9 cellular contexts compared by ENCODE assay signal in genomic region chr6:26330835-26331808, GRCh38. TPM values are rescaled to one million over a fixed set of nuclear protein-coding genes. Genes with fewer than 3 reads are reported as not detected.
A peak's percentile ranks its signal among the peaks of the same experiment; 100 is the strongest.
DNase-seq lines count a peak whose midpoint lies in the region; ATAC-seq and TF ChIP-seq lines count a peak whose summit lies in the region.
"Had no signal": no experiment of that assay in that cellular context is flagged by ENCODE, and none has a peak within 500 bp of the region (broad histone marks: within the 10 kb centered on the region; RNA-seq: fewer than 3 reads in every experiment).

No MANE protein-coding gene starts in this region.

- H3K27me3 ChIP-seq in naive thymus-derived CD4-positive, alpha-beta T cell (ENCODE audit: control insufficient read depth in 2 of 2, insufficient read depth in 2 of 2, low read length in 2 of 2) = peaks cover 0 to 7% of the 10 kb centered on the region in 2 donors
- H3K27me3 ChIP-seq in heart right ventricle = peaks cover 10 to 99% (median 85%) of the 10 kb centered on the region in 7 donors

- ATAC-seq in SK-N-SH treated with all-trans-retinoic acid at 6 μM for 48 hours (peak; percentile 23), heart right ventricle (no peak), GM18909 (IDR thresholded peaks at IDR 0.05; ENCODE audit: poor library complexity, unreplicated experiment) (no peak)
- ATAC-seq in naive thymus-derived CD4-positive, alpha-beta T cell = peak; percentile 16

- H3K9me3 Mint-ChIP-seq in IgD-negative memory B cell (peaks cover 0 to 17% (median 12%) of the 10 kb centered on the region in 3 donors), brain (peaks cover 0 to 13% (median 3%) of the 10 kb centered on the region in 5 experiments)
- peaks cover 0 to 27% (median 2%) of the 10 kb centered on the region in 11 donors for H3K9me3 Mint-ChIP-seq in naive thymus-derived CD4-positive, alpha-beta T cell

- POLR2A ChIA-PET in naive thymus-derived CD4-positive, alpha-beta T cell (lab: Charles Lee) = interaction anchor here (0.6 to 5.0 kb wide), 16 partner anchors 8 to 1541 kb away, joined by 3 to 34 read pairs (median 4); a partner anchor contains a TSS

- intact Hi-C loops in naive thymus-derived CD4-positive, alpha-beta T cell (cut with micrococcal nuclease) = loop anchor here (1.0 to 2.0 kb wide), 3 partner anchors 9 to 206 kb away; no protein-coding TSS in a partner anchor
- intact Hi-C loops in heart right ventricle (cut with DNase I) = loop anchor here in 1 of 10 donors (10.0 kb wide), 1 partner anchor 744 kb away; no protein-coding TSS in a partner anchor

- CTCF ChIA-PET in naive thymus-derived CD4-positive, alpha-beta T cell (lab: Charles Lee) = interaction anchor here (0.6 to 1.7 kb wide), 3 partner anchors 10 to 80 kb away, joined by 3 to 5 read pairs (median 4); a partner anchor contains a TSS

- H3K36me3 Mint-ChIP-seq in IgD-negative memory B cell (peaks cover 3% of the 10 kb centered on the region), brain (no peaks in the 10 kb centered on the region)
- peaks cover 0 to 4% (median 0%) of the 10 kb centered on the region in 5 donors for H3K36me3 Mint-ChIP-seq in naive thymus-derived CD4-positive, alpha-beta T cell

- 4 to 9% methylated on average over 28 of the region's 28 CpGs for WGBS in heart right ventricle, 2 donors

- peaks cover 20 to 21% of the 10 kb centered on the region in 2 donors for H3K4me1 ChIP-seq in naive thymus-derived CD4-positive, alpha-beta T cell (ENCODE audit: control insufficient read depth in 2 of 2, insufficient read depth in 2 of 2, low read length in 2 of 2)
- peaks cover 0 to 46% (median 0%) of the 10 kb centered on the region in 9 donors for H3K4me1 ChIP-seq in heart right ventricle

- H3K27ac Mint-ChIP-seq in IgD-negative memory B cell = peak overlapping the region; percentile 36 to 86 (median 86)
- H3K27ac Mint-ChIP-seq in brain = peak overlapping the region in 1 of 5 experiments; percentile 11
- peak overlapping the region; percentile 37 to 98 (median 95) for H3K27ac Mint-ChIP-seq in naive thymus-derived CD4-positive, alpha-beta T cell

- no peaks in the 10 kb centered on the region for H3K36me3 ChIP-seq in naive thymus-derived CD4-positive, alpha-beta T cell (ENCODE audit: control insufficient read depth in 2 of 3, insufficient read depth in 3 of 3, low read length in 3 of 3)
- no peaks in the 10 kb centered on the region for H3K36me3 ChIP-seq in heart right ventricle

- peak overlapping the region; percentile 67 for H3K4me3 ChIP-seq in naive thymus-derived CD4-positive, alpha-beta T cell (ENCODE audit: low read length)
- peak overlapping the region in 5 of 10 donors; percentile 6 to 16 (median 10) for H3K4me3 ChIP-seq in heart right ventricle

- DNase-seq in DMS 273 (lab: John Stamatoyannopoulos, UW; ENCODE audit: unreplicated experiment) (peak; percentile 92), AML-193 (lab: John Stamatoyannopoulos, UW) (no peak), heart right ventricle (no peak)
- peak in 8 of 9 donors; percentile 38 to 60 (median 54) for DNase-seq in naive thymus-derived CD4-positive, alpha-beta T cell

- no peaks in the 10 kb centered on the region for H3K9me3 ChIP-seq in naive thymus-derived CD4-positive, alpha-beta T cell (ENCODE audit: control insufficient read depth in 2 of 3, low read length in 3 of 3)
- peaks cover 0 to 3% (median 0%) of the 10 kb centered on the region in 11 donors for H3K9me3 ChIP-seq in heart right ventricle

- H3K27me3 Mint-ChIP-seq in IgD-negative memory B cell (peaks cover 53% of the 10 kb centered on the region), brain (peaks cover 85% of the 10 kb centered on the region)
- peaks cover 4 to 45% (median 35%) of the 10 kb centered on the region in 5 donors for H3K27me3 Mint-ChIP-seq in naive thymus-derived CD4-positive, alpha-beta T cell

- H3K4me1 Mint-ChIP-seq in IgD-negative memory B cell (peaks cover 17 to 27% (median 24%) of the 10 kb centered on the region in 3 donors), brain (peaks cover 45% of the 10 kb centered on the region)
- peaks cover 22 to 64% (median 60%) of the 10 kb centered on the region in 7 donors for H3K4me1 Mint-ChIP-seq in naive thymus-derived CD4-positive, alpha-beta T cell

- H3K27ac ChIP-seq in naive thymus-derived CD4-positive, alpha-beta T cell (ENCODE audit: low read depth, low read length) = no peak overlapping the region
- H3K27ac ChIP-seq in heart right ventricle = no peak overlapping the region
- H3K27ac ChIP-seq: skin epidermis had no signal

- TF ChIP-seq CTCF in brain (conservative IDR thresholded peaks at IDR 0.05) = no peak
- no peak for TF ChIP-seq CTCF in heart right ventricle (IDR thresholded peaks at IDR 0.05)

- H3K4me3 Mint-ChIP-seq in IgD-negative memory B cell = peak overlapping the region; percentile 56 to 87 (median 80)
- H3K4me3 Mint-ChIP-seq in brain = peak overlapping the region; percentile 82 to 86 (median 84)
- H3K4me3 Mint-ChIP-seq in naive thymus-derived CD4-positive, alpha-beta T cell = peak overlapping the region; percentile 67 to 97 (median 84)

TF ChIP-seq in SK-N-SH treated with all-trans-retinoic acid at 6 μM for 48 hours, 23 proteins besides CTCF, POLR2A, EP300 and RAD21:
- no peak for TF ChIP-seq ZNF565 (CRISPR knock-in tag; conservative IDR thresholded peaks at IDR 0.05; ENCODE audit: low read depth)
- TF ChIP-seq ZFP30 (CRISPR knock-in tag; IDR thresholded peaks at IDR 0.05) = no peak
- no peak for TF ChIP-seq RARB (CRISPR knock-in tag; IDR thresholded peaks at IDR 0.05)
- TF ChIP-seq GLIS3 (CRISPR knock-in tag; IDR thresholded peaks at IDR 0.05) = no peak
- TF ChIP-seq TCF4 (CRISPR knock-in tag; IDR thresholded peaks at IDR 0.05; ENCODE audit: borderline replicate concordance) = no peak
- no peak for TF ChIP-seq TSHZ2 (CRISPR knock-in tag; IDR thresholded peaks at IDR 0.05)
- TF ChIP-seq ZFP3 (CRISPR knock-in tag; IDR thresholded peaks at IDR 0.05) = no peak

RNA-seq across cellular contexts. Expression of gene BTN3A2, which starts 33.9 kb away (rescaled TPM):
- 91.7 TPM for polyA plus RNA-seq in IgD-negative memory B cell
- polyA plus RNA-seq in brain (ENCODE audit: insufficient read depth, low read depth, low replicate concordance) = 4.1 TPM
- total RNA-seq in naive thymus-derived CD4-positive, alpha-beta T cell = 100 to 1,000 TPM; 131 to 274 (median 180) TPM
- polyA plus RNA-seq in naive thymus-derived CD4-positive, alpha-beta T cell = 100 to 1,000 TPM; 113 to 142 TPM
- total RNA-seq in heart right ventricle = 10 to 100 TPM in 4 of 10 donors, 1 to 10 TPM in 6; 4.2 to 68.1 (median 9.2) TPM
- polyA plus RNA-seq in heart right ventricle = 10 to 100 TPM; 10.5 to 11.1 TPM

RNA-seq across cellular contexts. Expression of gene BTN2A2, which starts 51.8 kb away (rescaled TPM):
- polyA plus RNA-seq in IgD-negative memory B cell (33.8 TPM), brain (ENCODE audit: insufficient read depth, low read depth, low replicate concordance) (6.6 TPM), heart right ventricle (1 to 10 TPM; 3.0 to 3.9 TPM)
- 10 to 100 TPM; 19.8 to 22.3 (median 20.2) TPM for total RNA-seq in naive thymus-derived CD4-positive, alpha-beta T cell
- polyA plus RNA-seq in naive thymus-derived CD4-positive, alpha-beta T cell = 1 to 10 TPM; 3.4 to 4.4 TPM
- 10 to 100 TPM in 1 of 10 donors, 1 to 10 TPM in 9; 1.7 to 12.5 (median 3.8) TPM for total RNA-seq in heart right ventricle

Comparison
In these comparisons a context has a peak if more than half of its experiments do, and no peak if none do; other contexts are left out.
1. DNase-seq: peak in DMS 273 (single experiment) and naive thymus-derived CD4-positive, alpha-beta T cell (8 of 9); none in AML-193 (0 of 2) and heart right ventricle (0 of 2).
2. ATAC-seq: peak in SK-N-SH treated with all-trans-retinoic acid at 6 μM for 48 hours (single experiment) and naive thymus-derived CD4-positive, alpha-beta T cell (single experiment); none in heart right ventricle (0 of 8) and GM18909 (single experiment).
3. Peak in every context shown above with its lines, with median percentiles within 50 percentile points of each other: H3K4me3 Mint-ChIP-seq.